Comparison of ENCODE assay signal across 21 cellular contexts in genomic region chr2:61520261-61520660, GRCh38.
"Had no signal": no experiment of that assay in that cellular context is flagged by ENCODE, and none has a peak within 500 bp of the region (broad histone marks: within the 10 kb centered on the region; RNA-seq: fewer than 3 reads in every experiment).

No MANE protein-coding gene starts in this region.

- H3K27me3 ChIP-seq: neutrophil, sigmoid colon, stomach had no signal

- H3K4me3 ChIP-seq: coronary artery, sigmoid colon, stomach, thoracic aorta had no signal

- H3K27ac Mint-ChIP-seq: activated CD4-positive, alpha-beta T cell treated with anti-CD3 and anti-CD28 coated beads, Interleukin-2, amount 10 ng/mL, durations not matched to agents 7 days and 5 days; activated CD8-positive, alpha-beta T cell treated with anti-CD3 and anti-CD28 coated beads, Interleukin-2, amount 10 ng/mL, durations not matched to agents 7 days and 5 days; activated naive CD8-positive, alpha-beta T cell treated with anti-CD3 and anti-CD28 coated beads, Interleukin-2, amount 10 ng/mL, durations not matched to agents 7 days and 5 days; stimulated activated effector memory CD8-positive, alpha-beta T cell treated with anti-CD3 and anti-CD28 coated beads, Interleukin-12 subunit alpha, Interleukin-12 subunit beta, amount 100 ng/mL, for 72 hours; T-helper 1 cell treated with Interleukin-12 subunit alpha and Interleukin-12 subunit beta and Interleukin-4 antibody, amounts not matched to agents 30 μg/mL and 1 μg/mL, for 36 hours had no signal

- H3K27ac ChIP-seq: coronary artery, neutrophil, sigmoid colon, stomach, thoracic aorta had no signal

- H3K9me3 ChIP-seq: neutrophil, sigmoid colon, stomach, thoracic aorta had no signal

- H3K27me3 Mint-ChIP-seq: activated CD4-positive, alpha-beta T cell treated with anti-CD3 and anti-CD28 coated beads, Interleukin-2, amount 10 ng/mL, durations not matched to agents 7 days and 5 days; activated naive CD8-positive, alpha-beta T cell treated with anti-CD3 and anti-CD28 coated beads, Interleukin-2, amount 10 ng/mL, durations not matched to agents 7 days and 5 days; naive thymus-derived CD4-positive, alpha-beta T cell had no signal

- H3K4me3 Mint-ChIP-seq: activated CD4-positive, alpha-beta T cell treated with anti-CD3 and anti-CD28 coated beads, Interleukin-2, amount 10 ng/mL, durations not matched to agents 7 days and 5 days; activated CD8-positive, alpha-beta T cell treated with anti-CD3 and anti-CD28 coated beads, Interleukin-2, amount 10 ng/mL, durations not matched to agents 7 days and 5 days; activated naive CD8-positive, alpha-beta T cell treated with anti-CD3 and anti-CD28 coated beads, Interleukin-2, amount 10 ng/mL, durations not matched to agents 7 days and 5 days; immature natural killer cell; naive thymus-derived CD4-positive, alpha-beta T cell; stimulated activated effector memory CD8-positive, alpha-beta T cell treated with anti-CD3 and anti-CD28 coated beads, Interleukin-12 subunit alpha, Interleukin-12 subunit beta, amount 100 ng/mL, for 72 hours; T-helper 1 cell treated with Interleukin-12 subunit alpha and Interleukin-12 subunit beta and Interleukin-4 antibody, amounts not matched to agents 30 μg/mL and 1 μg/mL, for 36 hours had no signal

- ATAC-seq: activated CD4-positive, CD25-positive, alpha-beta regulatory T cell treated with anti-CD3 and anti-CD28 coated beads, Interleukin-2, amount 50 U/mL, for 24 hours; activated CD8-positive, alpha-beta T cell treated with anti-CD3 and anti-CD28 coated beads, Interleukin-2, amount 10 ng/mL, durations not matched to agents 7 days and 5 days; esophagus mucosa; left ventricle myocardium superior; naive thymus-derived CD4-positive, alpha-beta T cell; stimulated activated effector memory CD8-positive, alpha-beta T cell treated with anti-CD3 and anti-CD28 coated beads, Interleukin-12 subunit alpha, Interleukin-12 subunit beta, amount 100 ng/mL, for 72 hours had no signal

- H3K9me3 Mint-ChIP-seq: activated CD4-positive, alpha-beta T cell treated with anti-CD3 and anti-CD28 coated beads, Interleukin-2, amount 10 ng/mL, durations not matched to agents 7 days and 5 days; activated naive CD8-positive, alpha-beta T cell treated with anti-CD3 and anti-CD28 coated beads, Interleukin-2, amount 10 ng/mL, durations not matched to agents 7 days and 5 days; immature natural killer cell; naive thymus-derived CD4-positive, alpha-beta T cell; stimulated activated effector memory CD8-positive, alpha-beta T cell treated with anti-CD3 and anti-CD28 coated beads, Interleukin-12 subunit alpha, Interleukin-12 subunit beta, amount 100 ng/mL, for 72 hours; T-helper 1 cell treated with Interleukin-12 subunit alpha and Interleukin-12 subunit beta and Interleukin-4 antibody, amounts not matched to agents 30 μg/mL and 1 μg/mL, for 36 hours had no signal

- DNase-seq: activated CD4-positive, alpha-beta T cell treated with anti-CD3 and anti-CD28 coated beads, Interleukin-2, amount 10 ng/mL, durations not matched to agents 7 days and 5 days; activated CD8-positive, alpha-beta memory T cell treated with anti-CD3 and anti-CD28 coated beads, Interleukin-2, amount 50 U/mL, for 48 hours; activated CD8-positive, alpha-beta T cell treated with anti-CD3 and anti-CD28 coated beads, Interleukin-2, amount 10 ng/mL, durations not matched to agents 7 days and 5 days; activated gamma-delta T cell; activated naive CD8-positive, alpha-beta T cell treated with anti-CD3 and anti-CD28 coated beads, Interleukin-2, amount 10 ng/mL, durations not matched to agents 7 days and 5 days; amygdala; immature natural killer cell; kidney glomerular epithelial cell; left ventricle myocardium superior; mesenchymal stem cell; naive thymus-derived CD4-positive, alpha-beta T cell; sigmoid colon; stimulated activated CD4-positive, alpha-beta T cell treated with anti-CD3 and anti-CD28 coated beads, Interleukin-4, amount 100 ng/mL, for 24 hours; stomach had no signal
